ENCODE assay signal across 8 cellular contexts in the genomic region with DNA sequence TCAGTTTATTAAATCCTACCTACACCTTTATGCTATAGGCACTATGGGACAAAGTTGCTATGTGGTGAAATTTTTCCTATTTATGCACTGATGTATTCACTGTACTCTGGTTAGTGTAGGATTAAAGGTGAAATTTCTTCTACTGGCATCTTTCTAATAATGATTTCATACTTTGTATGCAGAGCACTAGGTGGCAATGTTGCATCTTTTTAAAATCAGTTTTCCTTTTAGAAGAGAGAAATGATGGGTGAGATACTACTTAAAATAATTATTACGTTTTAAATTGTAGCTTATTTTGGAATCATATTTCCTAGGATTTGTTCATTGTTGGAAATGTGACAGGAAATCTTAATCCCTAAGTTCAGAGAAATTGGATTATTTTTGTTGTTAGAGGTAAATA.
DNase-seq lines count a peak whose midpoint lies in the region; ATAC-seq and TF ChIP-seq lines count a peak whose summit lies in the region.

No MANE protein-coding gene starts in this region.

- no peaks in the 10 kb centered on the region for H3K4me1 Mint-ChIP-seq in activated T-cell treated with anti-CD3 and anti-CD28 coated beads, Interleukin-2, amount 50 U/mL, for 4 hours (ENCODE audit: low read depth)

- no peak overlapping the region for H3K27ac ChIP-seq in osteoblast (ENCODE audit: low read depth, low read length)

- no peak overlapping the region for H3K4me2 ChIP-seq in osteoblast (ENCODE audit: insufficient read depth, low read length)

- no peak overlapping the region for H2AFZ ChIP-seq in osteoblast (ENCODE audit: low read length)

- H3K9me3 Mint-ChIP-seq in activated T-cell treated with anti-CD3 and anti-CD28 coated beads, Interleukin-2, amount 50 U/mL, for 4 hours = no peaks in the 10 kb centered on the region

- no peaks in the 10 kb centered on the region for H3K36me3 Mint-ChIP-seq in activated T-cell treated with anti-CD3 and anti-CD28 coated beads, Interleukin-2, amount 50 U/mL, for 4 hours (ENCODE audit: insufficient read depth)

- H3K27me3 ChIP-seq in GM06990 (replicated peaks; ENCODE audit: control insufficient read depth, insufficient read depth, low read length) (no peaks in the 10 kb centered on the region), osteoblast (ENCODE audit: insufficient read depth, low read length) (no peaks in the 10 kb centered on the region)

- H3K4me3 Mint-ChIP-seq in activated T-cell treated with anti-CD3 and anti-CD28 coated beads, Interleukin-2, amount 50 U/mL, for 4 hours = no peak overlapping the region

- no peaks in the 10 kb centered on the region for H3K9me3 ChIP-seq in osteoblast (ENCODE audit: low read depth, low read length)

- no peaks in the 10 kb centered on the region for H3K4me1 ChIP-seq in osteoblast (ENCODE audit: insufficient read depth, low read length)

- ATAC-seq in GM21526 (IDR thresholded peaks at IDR 0.05; ENCODE audit: low FRiP score, unreplicated experiment) = no peak
- ATAC-seq in HG02852 (IDR thresholded peaks at IDR 0.05; ENCODE audit: unreplicated experiment) = no peak
- ATAC-seq in GM21737 (IDR thresholded peaks at IDR 0.05; ENCODE audit: unreplicated experiment) = no peak
- no peak for ATAC-seq in activated T-cell treated with anti-CD3 and anti-CD28 coated beads, Interleukin-2, amount 50 U/mL, for 4 hours

- TF ChIP-seq CTCF in GM06990 (IDR thresholded peaks at IDR 0.05; ENCODE audit: insufficient read depth, low read length, poor library complexity, severe bottlenecking) (peak; percentile 13), osteoblast (IDR thresholded peaks at IDR 0.05; ENCODE audit: extremely low read depth, low read depth, low read length) (peak; percentile 52)

- H3K79me2 ChIP-seq in osteoblast (ENCODE audit: insufficient read depth, low read length) = no peaks in the 10 kb centered on the region

- H4K20me1 ChIP-seq in osteoblast (ENCODE audit: insufficient read depth, low read length) = no peaks in the 10 kb centered on the region

- H3K27me3 Mint-ChIP-seq in activated T-cell treated with anti-CD3 and anti-CD28 coated beads, Interleukin-2, amount 50 U/mL, for 4 hours (ENCODE audit: low read depth) = no peaks in the 10 kb centered on the region

- H3K4me3 ChIP-seq in GM06990 (replicated peaks; ENCODE audit: low read depth, low read length) (no peak overlapping the region), osteoblast (ENCODE audit: insufficient read depth, low read length) (no peak overlapping the region)

- H3K36me3 ChIP-seq in GM06990 (ENCODE audit: control insufficient read depth, insufficient read depth, low read length) (no peaks in the 10 kb centered on the region), osteoblast (ENCODE audit: insufficient read depth, low read length) (no peaks in the 10 kb centered on the region)

- DNase-seq in GM06990 (ENCODE audit: extremely low read depth, insufficient read length) (no peak), NCI-H2081 (lab: John Stamatoyannopoulos, UW) (peak; percentile 47 to 48), cerebellum (ENCODE audit: low spot score) (peak; percentile 8), osteoblast (ENCODE audit: insufficient read length, low spot score, missing footprints) (peak; percentile 48)
- DNase-seq in activated T-cell treated with anti-CD3 and anti-CD28 coated beads, Interleukin-2, amount 50 U/mL, for 4 hours = no peak

Comparison
In these comparisons a context has a peak if more than half of its experiments do, and no peak if none do; other contexts are left out.
1. DNase-seq: peak in NCI-H2081 (2 of 2), cerebellum (single experiment) and osteoblast (single experiment); none in GM06990 (single experiment) and activated T-cell treated with anti-CD3 and anti-CD28 coated beads, Interleukin-2, amount 50 U/mL, for 4 hours (single experiment).